Comparison of ENCODE assay signal across 10 cellular contexts in the genomic region with DNA sequence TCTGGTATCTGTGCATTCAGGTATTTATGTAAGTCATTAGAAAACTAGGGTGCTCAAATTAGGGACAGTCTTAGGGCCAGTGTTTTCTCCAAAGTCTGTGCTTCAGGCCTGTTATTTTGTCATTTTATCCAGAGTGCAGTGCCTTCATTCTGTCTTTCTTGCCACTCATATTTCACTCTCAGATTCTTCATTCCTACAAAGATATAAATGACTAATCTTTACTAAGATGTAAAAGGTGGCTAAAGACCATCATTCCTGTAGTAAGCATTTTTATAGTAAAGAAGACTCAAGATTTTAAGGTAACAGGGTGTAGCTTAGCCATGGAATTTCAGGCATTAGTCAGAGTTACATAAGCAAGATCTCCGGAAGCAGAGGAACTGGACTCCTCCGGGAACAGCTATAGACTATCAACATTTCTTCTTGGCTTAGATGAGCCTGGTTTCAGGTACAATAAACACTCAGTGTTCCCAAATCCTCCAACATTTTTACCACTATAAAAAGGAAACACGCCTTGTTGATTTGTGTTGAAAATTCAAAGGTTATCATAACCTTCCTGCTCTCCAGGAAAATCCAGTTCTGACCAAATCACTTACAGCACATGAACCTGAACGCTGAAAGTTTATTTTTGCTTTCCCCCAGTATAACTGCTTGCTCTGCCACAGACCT. TPM values are rescaled to one million over a fixed set of nuclear protein-coding genes. Genes with fewer than 3 reads are reported as not detected.
DNase-seq lines count a peak whose midpoint lies in the region; ATAC-seq lines count a peak whose summit lies in the region.
"Had no signal": no experiment of that assay in that cellular context is flagged by ENCODE, and none has a peak within 500 bp of the region (broad histone marks: within the 10 kb centered on the region; RNA-seq: fewer than 3 reads in every experiment).

No MANE protein-coding gene starts in this region.

- H3K4me3 Mint-ChIP-seq in stimulated activated memory B cell treated with anti-CD40 and anti-IgM and Interleukin-4, amounts not matched to agents 10 μg/mL and 1 μg/mL and 100 μg/mL, for 72 hours: no peak overlapping the region
- H3K4me3 Mint-ChIP-seq: activated CD8-positive, alpha-beta memory T cell treated with anti-CD3 and anti-CD28 coated beads, Interleukin-2, amount 10 ng/mL, durations not matched to agents 7 days and 5 days had no signal

- H3K36me3 Mint-ChIP-seq in stimulated activated memory B cell treated with anti-CD40 and anti-IgM and Interleukin-4, amounts not matched to agents 10 μg/mL and 1 μg/mL and 100 μg/mL, for 72 hours: peaks cover 16% of the 10 kb centered on the region

- H3K27me3 Mint-ChIP-seq in stimulated activated memory B cell treated with anti-CD40 and anti-IgM and Interleukin-4, amounts not matched to agents 10 μg/mL and 1 μg/mL and 100 μg/mL, for 72 hours: no peaks in the 10 kb centered on the region
- H3K27me3 Mint-ChIP-seq: activated CD8-positive, alpha-beta memory T cell treated with anti-CD3 and anti-CD28 coated beads, Interleukin-2, amount 10 ng/mL, durations not matched to agents 7 days and 5 days had no signal

- ATAC-seq in HG02763 (IDR thresholded peaks at IDR 0.05; ENCODE audit: unreplicated experiment) (no peak), GM21515 (IDR thresholded peaks at IDR 0.05; ENCODE audit: unreplicated experiment) (no peak)
- ATAC-seq in stimulated activated memory B cell treated with anti-CD40 and anti-IgM and Interleukin-4, amounts not matched to agents 10 μg/mL and 1 μg/mL and 100 μg/mL, for 72 hours: no peak
- ATAC-seq: activated CD8-positive, alpha-beta memory T cell treated with anti-CD3 and anti-CD28 coated beads, Interleukin-2, amount 10 ng/mL, durations not matched to agents 7 days and 5 days had no signal

- H3K27ac Mint-ChIP-seq in stimulated activated memory B cell treated with anti-CD40 and anti-IgM and Interleukin-4, amounts not matched to agents 10 μg/mL and 1 μg/mL and 100 μg/mL, for 72 hours: no peak overlapping the region
- H3K27ac Mint-ChIP-seq: activated CD8-positive, alpha-beta memory T cell treated with anti-CD3 and anti-CD28 coated beads, Interleukin-2, amount 10 ng/mL, durations not matched to agents 7 days and 5 days had no signal

- H3K4me1 Mint-ChIP-seq in stimulated activated memory B cell treated with anti-CD40 and anti-IgM and Interleukin-4, amounts not matched to agents 10 μg/mL and 1 μg/mL and 100 μg/mL, for 72 hours: no peaks in the 10 kb centered on the region

- no peaks in the 10 kb centered on the region for H3K27me3 ChIP-seq in layer of hippocampus (ENCODE audit: control insufficient read depth, insufficient read depth, low read length)

- H3K27ac ChIP-seq in layer of hippocampus (ENCODE audit: low read depth, low read length) (peak overlapping the region; percentile 4), temporal lobe (ENCODE audit: low read depth, low read length) (peak overlapping the region; percentile 71)

- DNase-seq in M059J (ENCODE audit: low read depth) (peak; percentile 63), cerebellar cortex (ENCODE audit: low spot score) (peak; percentile 59), HK-2 (ENCODE audit: unreplicated experiment) (no peak)
- DNase-seq: activated CD8-positive, alpha-beta memory T cell treated with anti-CD3 and anti-CD28 coated beads, Interleukin-2, amount 10 ng/mL, durations not matched to agents 7 days and 5 days; NCI-H82 had no signal

- peaks cover 10% of the 10 kb centered on the region for H3K9me3 Mint-ChIP-seq in stimulated activated memory B cell treated with anti-CD40 and anti-IgM and Interleukin-4, amounts not matched to agents 10 μg/mL and 1 μg/mL and 100 μg/mL, for 72 hours

RNA-seq across cellular contexts. Expression of a gene that starts 23.8 kb away (rescaled TPM):
- 1.5 and 3.9 TPM in 2 replicates for total RNA-seq in M059J (2014; rRNA removed; shearing (Covaris generic))
- 1.7 TPM for total RNA-seq in temporal lobe

RNA-seq across cellular contexts. Expression of a gene that starts 52.7 kb away (rescaled TPM):
- total RNA-seq in M059J (2014; rRNA removed; shearing (Covaris generic)): 52.1 and 103 TPM in 2 replicates
- 33.4 TPM for total RNA-seq in temporal lobe
